Comparison of ENCODE assay signal across 32 cellular contexts in genomic region chr17:73318427-73318813, GRCh38. TPM values are rescaled to one million over a fixed set of nuclear protein-coding genes. Genes with fewer than 3 reads are reported as not detected.
"Had no signal": no experiment of that assay in that cellular context is flagged by ENCODE, and none has a peak within 500 bp of the region (broad histone marks: within the 10 kb centered on the region; RNA-seq: fewer than 3 reads in every experiment).

No MANE protein-coding gene starts in this region.

- H3K4me3 ChIP-seq: ascending aorta, breast epithelium, cardiac muscle cell, colonic mucosa, esophagus muscularis mucosa, gastrocnemius medialis, heart left ventricle had no signal

- H3K4me1 ChIP-seq: ascending aorta, breast epithelium, colonic mucosa had no signal

- H3K36me3 ChIP-seq: ascending aorta, breast epithelium, cardiac muscle cell, colonic mucosa, esophagus muscularis mucosa, gastrocnemius medialis, heart left ventricle had no signal

- H3K27me3 Mint-ChIP-seq: activated CD4-positive, alpha-beta memory T cell treated with anti-CD3 and anti-CD28 coated beads, Interleukin-2, amount 10 ng/mL, durations not matched to agents 7 days and 5 days; activated CD4-positive, alpha-beta T cell treated with anti-CD3 and anti-CD28 coated beads for 36 hours; activated T-cell treated with anti-CD3 and anti-CD28 coated beads, Interleukin-2, amount 50 U/mL, for 24 hours had no signal

- H3K9me3 Mint-ChIP-seq: activated CD4-positive, alpha-beta memory T cell treated with anti-CD3 and anti-CD28 coated beads, Interleukin-2, amount 10 ng/mL, durations not matched to agents 7 days and 5 days; activated CD4-positive, alpha-beta T cell treated with anti-CD3 and anti-CD28 coated beads, Interleukin-2, amount 10 ng/mL, durations not matched to agents 24 days and 14 days; activated naive CD4-positive, alpha-beta T cell treated with anti-CD3 and anti-CD28 coated beads, Interleukin-2, amount 10 ng/mL, durations not matched to agents 7 days and 5 days; activated naive CD4-positive, alpha-beta T cell treated with anti-CD3 and anti-CD28 coated beads, Interleukin-2, amount 50 U/mL, for 72 hours; activated naive CD8-positive, alpha-beta T cell treated with anti-CD3 and anti-CD28 coated beads, Interleukin-2, amount 10 ng/mL, durations not matched to agents 7 days and 5 days; activated T-cell treated with anti-CD3 and anti-CD28 coated beads, Interleukin-2, amount 50 U/mL, for 24 hours; activated T-cell treated with anti-CD3 and anti-CD28 coated beads, Interleukin-2, amount 50 U/mL, for 72 hours had no signal

- H3K27ac ChIP-seq: ascending aorta, cardiac muscle cell, colonic mucosa, esophagus muscularis mucosa, foreskin keratinocyte, gastrocnemius medialis had no signal

- H3K4me3 Mint-ChIP-seq: activated CD4-positive, alpha-beta memory T cell treated with anti-CD3 and anti-CD28 coated beads, Interleukin-2, amount 10 ng/mL, durations not matched to agents 7 days and 5 days; activated CD4-positive, alpha-beta T cell treated with anti-CD3 and anti-CD28 coated beads for 36 hours; activated CD4-positive, alpha-beta T cell treated with anti-CD3 and anti-CD28 coated beads, Interleukin-2, amount 10 ng/mL, durations not matched to agents 24 days and 14 days; activated naive CD4-positive, alpha-beta T cell treated with anti-CD3 and anti-CD28 coated beads, Interleukin-2, amount 10 ng/mL, durations not matched to agents 7 days and 5 days; activated naive CD8-positive, alpha-beta T cell treated with anti-CD3 and anti-CD28 coated beads, Interleukin-2, amount 10 ng/mL, durations not matched to agents 7 days and 5 days; activated T-cell treated with anti-CD3 and anti-CD28 coated beads, Interleukin-2, amount 50 U/mL, for 24 hours; activated T-cell treated with anti-CD3 and anti-CD28 coated beads, Interleukin-2, amount 50 U/mL, for 72 hours had no signal

- H3K4me1 Mint-ChIP-seq: activated CD4-positive, alpha-beta memory T cell treated with anti-CD3 and anti-CD28 coated beads, Interleukin-2, amount 10 ng/mL, durations not matched to agents 7 days and 5 days; activated CD4-positive, alpha-beta T cell treated with anti-CD3 and anti-CD28 coated beads for 36 hours; activated CD4-positive, alpha-beta T cell treated with anti-CD3 and anti-CD28 coated beads, Interleukin-2, amount 10 ng/mL, durations not matched to agents 24 days and 14 days; activated naive CD8-positive, alpha-beta T cell treated with anti-CD3 and anti-CD28 coated beads, Interleukin-2, amount 10 ng/mL, durations not matched to agents 7 days and 5 days had no signal

- H3K27ac Mint-ChIP-seq: activated CD4-positive, alpha-beta memory T cell treated with anti-CD3 and anti-CD28 coated beads, Interleukin-2, amount 10 ng/mL, durations not matched to agents 7 days and 5 days; activated CD4-positive, alpha-beta T cell treated with anti-CD3 and anti-CD28 coated beads for 36 hours; activated CD4-positive, alpha-beta T cell treated with anti-CD3 and anti-CD28 coated beads, Interleukin-2, amount 10 ng/mL, durations not matched to agents 24 days and 14 days; activated naive CD4-positive, alpha-beta T cell treated with anti-CD3 and anti-CD28 coated beads, Interleukin-2, amount 10 ng/mL, durations not matched to agents 7 days and 5 days; activated naive CD4-positive, alpha-beta T cell treated with anti-CD3 and anti-CD28 coated beads, Interleukin-2, amount 50 U/mL, for 72 hours; activated naive CD8-positive, alpha-beta T cell treated with anti-CD3 and anti-CD28 coated beads, Interleukin-2, amount 10 ng/mL, durations not matched to agents 7 days and 5 days; activated T-cell treated with anti-CD3 and anti-CD28 coated beads, Interleukin-2, amount 50 U/mL, for 24 hours; activated T-cell treated with anti-CD3 and anti-CD28 coated beads, Interleukin-2, amount 50 U/mL, for 72 hours had no signal

- H3K9me3 ChIP-seq: ascending aorta, breast epithelium, colonic mucosa, esophagus muscularis mucosa, gastrocnemius medialis had no signal

- H3K27me3 ChIP-seq: ascending aorta, breast epithelium, cardiac muscle cell, colonic mucosa, esophagus muscularis mucosa, foreskin keratinocyte, gastrocnemius medialis, heart left ventricle had no signal

- DNase-seq: activated CD4-positive, alpha-beta memory T cell treated with anti-CD3 and anti-CD28 coated beads, Interleukin-2, amount 10 ng/mL, durations not matched to agents 7 days and 5 days; activated CD4-positive, alpha-beta T cell treated with anti-CD3 and anti-CD28 coated beads for 36 hours; activated CD4-positive, alpha-beta T cell treated with anti-CD3 and anti-CD28 coated beads, Interleukin-2, amount 10 ng/mL, durations not matched to agents 24 days and 14 days; activated CD4-positive, alpha-beta T cell treated with anti-CD3 and anti-CD28 coated beads, Interleukin-2, amount 50 U/mL, for 4 hours; activated CD4-positive, CD25-positive, alpha-beta regulatory T cell; activated CD4-positive, CD25-positive, alpha-beta regulatory T cell treated with anti-CD3 and anti-CD28 coated beads, Interleukin-2, amount 50 U/mL, for 72 hours; activated CD8-positive, alpha-beta memory T cell treated with anti-CD3 and anti-CD28 coated beads, Interleukin-2, amount 50 U/mL, for 48 hours; activated gamma-delta T cell; activated naive CD4-positive, alpha-beta T cell; activated naive CD4-positive, alpha-beta T cell treated with anti-CD3 and anti-CD28 coated beads, Interleukin-2, amount 10 ng/mL, durations not matched to agents 7 days and 5 days; activated naive CD8-positive, alpha-beta T cell treated with anti-CD3 and anti-CD28 coated beads, Interleukin-2, amount 10 ng/mL, durations not matched to agents 7 days and 5 days; activated T-cell treated with anti-CD3 and anti-CD28 coated beads for 4 hours; activated T-cell treated with anti-CD3 and anti-CD28 coated beads, Interleukin-2, amount 50 U/mL, for 24 hours; activated T-cell treated with anti-CD3 and anti-CD28 coated beads, Interleukin-2, amount 50 U/mL, for 72 hours; central memory CD4-positive, alpha-beta T cell; cerebellar nuclear complex; colonic mucosa; effector CD8-positive, alpha-beta T cell; foreskin keratinocyte; gastrocnemius medialis; glutamatergic neuron; heart left ventricle; T-helper 2 cell had no signal

- H3K36me3 Mint-ChIP-seq: activated naive CD4-positive, alpha-beta T cell treated with anti-CD3 and anti-CD28 coated beads, Interleukin-2, amount 10 ng/mL, durations not matched to agents 7 days and 5 days; activated naive CD4-positive, alpha-beta T cell treated with anti-CD3 and anti-CD28 coated beads, Interleukin-2, amount 50 U/mL, for 72 hours; activated naive CD8-positive, alpha-beta T cell treated with anti-CD3 and anti-CD28 coated beads, Interleukin-2, amount 10 ng/mL, durations not matched to agents 7 days and 5 days; brain had no signal

RNA-seq across cellular contexts. Expression of gene CPSF4L, which starts 56.7 kb away (rescaled TPM):
- total RNA-seq: activated CD4-positive, alpha-beta memory T cell treated with anti-CD3 and anti-CD28 coated beads, Interleukin-2, amount 10 ng/mL, durations not matched to agents 7 days and 5 days; activated CD4-positive, alpha-beta T cell treated with anti-CD3 and anti-CD28 coated beads for 36 hours; activated CD4-positive, alpha-beta T cell treated with anti-CD3 and anti-CD28 coated beads, Interleukin-2, amount 10 ng/mL, durations not matched to agents 24 days and 14 days; activated naive CD4-positive, alpha-beta T cell treated with anti-CD3 and anti-CD28 coated beads, Interleukin-2, amount 50 U/mL, for 72 hours; activated naive CD8-positive, alpha-beta T cell treated with anti-CD3 and anti-CD28 coated beads, Interleukin-2, amount 10 ng/mL, durations not matched to agents 7 days and 5 days; activated T-cell treated with anti-CD3 and anti-CD28 coated beads, Interleukin-2, amount 50 U/mL, for 72 hours; ascending aorta; cardiac muscle cell; colonic mucosa; dermis microvascular lymphatic vessel endothelial cell; epithelial cell of proximal tubule; esophagus muscularis mucosa; foreskin keratinocyte; gastrocnemius medialis; heart left ventricle; T-helper 1 cell treated with Interleukin-12 subunit alpha and Interleukin-12 subunit beta and Interleukin-4 antibody, amounts not matched to agents 30 ng/mL and 1 ng/mL, for 36 hours had no signal
- polyA plus RNA-seq: cardiac muscle cell, foreskin keratinocyte, heart left ventricle had no signal
